In genomic region chr17:62819511-62820221, GRCh38 we compare ENCODE assay signal across 8 cellular contexts. TPM values are rescaled to one million over a fixed set of nuclear protein-coding genes. Genes with fewer than 3 reads are reported as not detected.
DNase-seq lines count a peak whose midpoint lies in the region; ATAC-seq and TF ChIP-seq lines count a peak whose summit lies in the region.

No MANE protein-coding gene starts in this region.

- no peak overlapping the region for H3K4me3 ChIP-seq in liver (ENCODE audit: low read depth in 1 of 3, low read length in 3 of 3)
- H3K4me3 ChIP-seq in upper lobe of left lung, result no peak overlapping the region
- no peak overlapping the region for H3K4me3 ChIP-seq in MM.1S (ENCODE audit: low read length)

- H3K27ac ChIP-seq in liver (ENCODE audit: low read depth in 1 of 2, low read length in 2 of 2) (peak overlapping the region in 1 of 2 donors; percentile 18), upper lobe of left lung (peak overlapping the region; percentile 1 to 63 (median 38)), MM.1S (ENCODE audit: low read length) (no peak overlapping the region), caudate nucleus (ENCODE audit: low read depth, low read length) (no peak overlapping the region)

- no peaks in the 10 kb centered on the region for H3K9me2 ChIP-seq in MM.1S (replicated peaks; ENCODE audit: insufficient read depth, low read length)

- H3K9ac ChIP-seq in liver (ENCODE audit: low read depth in 1 of 2, low read length in 2 of 2), result no peak overlapping the region
- no peak overlapping the region for H3K9ac ChIP-seq in MM.1S (ENCODE audit: low read length)

- H3K9me3 ChIP-seq in liver (ENCODE audit: control insufficient read depth in 4 of 4, low read length in 3 of 4) (no peaks in the 10 kb centered on the region), upper lobe of left lung (no peaks in the 10 kb centered on the region), MM.1S (replicated peaks; ENCODE audit: insufficient read depth, low read length) (no peaks in the 10 kb centered on the region)

- no peak for TF ChIP-seq CTCF in AG09319 (IDR thresholded peaks at IDR 0.05; ENCODE audit: low read depth, low read length)
- no peak for TF ChIP-seq CTCF in liver (IDR thresholded peaks at IDR 0.05; ENCODE audit: low read depth, low read length, missing input control)
- no peak for TF ChIP-seq CTCF in upper lobe of left lung (IDR thresholded peaks at IDR 0.05)
- no peak for TF ChIP-seq CTCF in MM.1S (IDR thresholded peaks at IDR 0.05; ENCODE audit: low read length)

- H3K4me1 ChIP-seq in liver (ENCODE audit: control insufficient read depth in 4 of 4, insufficient read depth in 4 of 4, low read length in 3 of 4) (no peaks in the 10 kb centered on the region), upper lobe of left lung (peaks cover 11 to 15% (median 12%) of the 10 kb centered on the region in 4 donors), MM.1S (ENCODE audit: low read length) (no peaks in the 10 kb centered on the region)

- TF ChIP-seq EP300 in upper lobe of left lung (IDR thresholded peaks at IDR 0.05), result peak in 1 of 4 donors; percentile 66

- no peak for TF ChIP-seq RAD21 in liver (IDR thresholded peaks at IDR 0.05)

- H3F3A ChIP-seq in MM.1S (ENCODE audit: insufficient read depth, low read length), result no peaks in the 10 kb centered on the region

- H3K27me3 ChIP-seq in liver (ENCODE audit: control insufficient read depth in 4 of 4, insufficient read depth in 4 of 4, low read length in 3 of 4) (peaks cover 0 to 6% (median 0%) of the 10 kb centered on the region in 4 donors), upper lobe of left lung (no peaks in the 10 kb centered on the region), MM.1S (replicated peaks; ENCODE audit: insufficient read depth, low read length) (no peaks in the 10 kb centered on the region)

- WGBS in liver, result 22% methylated on average over 12 of the region's 12 CpGs
- 10 to 14% methylated on average over 12 of the region's 12 CpGs for WGBS in upper lobe of left lung, 2 donors

- peak; percentile 95 to 97 for ATAC-seq in upper lobe of left lung (ENCODE audit: low FRiP score in 2 of 2)

- H3K36me3 ChIP-seq in liver (ENCODE audit: control insufficient read depth in 4 of 4, insufficient read depth in 3 of 4, low read depth in 1 of 4, low read length in 3 of 4), result no peaks in the 10 kb centered on the region
- H3K36me3 ChIP-seq in upper lobe of left lung, result no peaks in the 10 kb centered on the region
- no peaks in the 10 kb centered on the region for H3K36me3 ChIP-seq in MM.1S (replicated peaks; ENCODE audit: insufficient read depth, low read length)

- in situ Hi-C loops in T47D (cut with HindIII; ENCODE audit: low pct_unique_long_range_greater_than_20kb, low sequenced_read_pairs), result no loop called here

- DNase-seq in AG09319 (ENCODE audit: extremely low read depth, low read depth) (peak; percentile 81), Kasumi-1 (lab: John Stamatoyannopoulos, UW) (peak; percentile 51 to 58), T47D (ENCODE audit: low read depth in 1 of 2, low spot score in 1 of 2) (peak; percentile 88 to 92), upper lobe of left lung (peak in 1 of 2 donors; percentile 85), MM.1S (no peak), caudate nucleus (lab: John Stamatoyannopoulos, UW) (no peak), inferior parietal cortex (ENCODE audit: extremely low spot score) (no peak)

- TF ChIP-seq POLR2A in upper lobe of left lung (IDR thresholded peaks at IDR 0.05), result peak in 1 of 4 donors; percentile 16

- H4K20me1 ChIP-seq in MM.1S (ENCODE audit: insufficient read depth, low read length), result no peaks in the 10 kb centered on the region

- no peak overlapping the region for H2AFZ ChIP-seq in MM.1S (ENCODE audit: low read length)

- no peak overlapping the region for H3K4me2 ChIP-seq in MM.1S (ENCODE audit: low read depth, low read length)

- no peaks in the 10 kb centered on the region for H3K79me2 ChIP-seq in MM.1S (ENCODE audit: low read length)

TF ChIP-seq in liver, 16 proteins besides CTCF, POLR2A, EP300 and RAD21:
- TF ChIP-seq SP1 (IDR thresholded peaks at IDR 0.05), result peak; percentile 23
- no peak for TF ChIP-seq FOXA2 (IDR thresholded peaks at IDR 0.05)
- TF ChIP-seq JUND (IDR thresholded peaks at IDR 0.05), result peak; percentile 29 to 57
- TF ChIP-seq ZBTB33 (IDR thresholded peaks at IDR 0.05), result no peak
- TF ChIP-seq NR2F2 (IDR thresholded peaks at IDR 0.05), result peak; percentile 31

RNA-seq across cellular contexts. Expression of gene MARCHF10, which starts 11.6 kb away (rescaled TPM):
- not detected for total RNA-seq in liver
- polyA plus RNA-seq in liver, result not detected
- total RNA-seq in upper lobe of left lung, result 1 to 10 TPM in 5 of 6 donors, under 1 TPM in 1; 0.72 to 7.2 (median 3.2) TPM

Comparison
In these comparisons a context has a peak if more than half of its experiments do, and no peak if none do; other contexts are left out.
1. DNase-seq: peak in AG09319 (single experiment), Kasumi-1 (2 of 2) and T47D (2 of 2); none in MM.1S (single experiment), caudate nucleus (0 of 61) and inferior parietal cortex (single experiment).
2. H3K27ac ChIP-seq: peak in upper lobe of left lung (4 of 4); none in MM.1S (single experiment) and caudate nucleus (single experiment).